ENCODE assay signal across 2 cellular contexts in genomic region chr6:100255701-100256100, GRCh38.
TF ChIP-seq lines count a peak whose summit lies in the region.

No MANE protein-coding gene starts in this region.

TF ChIP-seq in GM23338, 12 proteins besides CTCF, POLR2A, EP300 and RAD21:
- no peak for TF ChIP-seq EZH2phosphoT487 (IDR thresholded peaks at IDR 0.05; ENCODE audit: unreplicated experiment)

TF ChIP-seq in endothelial cell of umbilical vein, 7 proteins besides CTCF, POLR2A, EP300 and RAD21:
- no peak for TF ChIP-seq GATA2 (IDR thresholded peaks at IDR 0.05; ENCODE audit: insufficient read depth, insufficient read length, low read depth, low read length)
- no peak for TF ChIP-seq EZH2 (IDR thresholded peaks at IDR 0.05; ENCODE audit: borderline replicate concordance, low read depth, low read length, severe bottlenecking)
- TF ChIP-seq, protein P1, sequence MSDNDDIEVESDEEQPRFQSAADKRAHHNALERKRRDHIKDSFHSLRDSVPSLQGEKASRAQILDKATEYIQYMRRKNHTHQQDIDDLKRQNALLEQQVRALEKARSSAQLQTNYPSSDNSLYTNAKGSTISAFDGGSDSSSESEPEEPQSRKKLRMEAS (IDR thresholded peaks at IDR 0.05; ENCODE audit: insufficient read depth, insufficient read length): no peak
- TF ChIP-seq FOS (IDR thresholded peaks at IDR 0.05; ENCODE audit: borderline replicate concordance, insufficient read depth, low read length): no peak
- TF ChIP-seq JUN (IDR thresholded peaks at IDR 0.05; ENCODE audit: borderline replicate concordance, insufficient read depth, insufficient read length, low read depth): no peak
